8 cellular contexts compared by ENCODE assay signal in the genomic region with DNA sequence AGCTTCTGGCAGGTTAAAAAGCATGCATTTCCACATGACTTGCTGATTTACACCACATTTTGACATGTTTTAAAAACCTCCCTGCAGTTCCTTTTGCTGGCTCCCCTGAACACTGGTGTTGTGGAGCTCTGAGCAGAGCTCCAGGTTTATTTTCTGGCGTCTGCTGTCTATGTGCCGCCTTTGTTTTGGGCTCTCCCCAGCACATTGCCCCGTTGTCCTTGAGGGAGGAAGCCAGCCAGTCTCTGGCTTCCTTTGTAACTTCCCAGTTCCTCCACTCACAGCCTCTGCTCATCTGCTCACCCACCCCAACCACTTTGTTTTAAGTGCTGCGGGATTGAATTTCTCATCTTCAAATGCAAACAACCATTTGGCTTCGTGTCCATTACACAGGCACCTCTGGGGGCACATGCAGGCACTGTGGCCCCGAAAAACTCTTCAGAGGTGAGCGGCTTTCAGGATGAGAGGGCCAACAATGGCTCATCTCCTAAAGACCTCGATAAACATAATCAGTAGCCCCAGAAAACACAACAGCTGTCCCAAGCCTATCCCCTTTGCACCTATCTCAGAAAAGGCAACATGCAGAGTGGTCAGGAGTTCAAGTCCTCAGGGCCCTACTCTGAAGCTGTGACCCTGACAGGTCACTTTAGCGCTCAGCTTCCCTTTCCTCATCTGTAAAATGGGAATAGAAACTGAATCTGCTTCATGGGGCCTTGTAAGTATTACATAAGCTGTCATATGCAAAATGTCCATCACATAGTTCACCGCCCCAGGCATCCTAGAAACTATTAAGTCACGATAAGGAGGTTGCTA. TPM values are rescaled to one million over a fixed set of nuclear protein-coding genes. Genes with fewer than 3 reads are reported as not detected.
A peak's percentile ranks its signal among the peaks of the same experiment; 100 is the strongest.
DNase-seq lines count a peak whose midpoint lies in the region; ATAC-seq and TF ChIP-seq lines count a peak whose summit lies in the region.

No MANE protein-coding gene starts in this region.

- H3K36me3 ChIP-seq in upper lobe of left lung, result no peaks in the 10 kb centered on the region

- peak overlapping the region; percentile 39 to 95 for H3K27ac Mint-ChIP-seq in effector memory CD8-positive, alpha-beta T cell
- peak overlapping the region; percentile 65 for H3K27ac Mint-ChIP-seq in mesothelial cell of epicardium

- TF ChIP-seq EP300 in upper lobe of left lung (IDR thresholded peaks at IDR 0.05), result no peak

- no peaks in the 10 kb centered on the region for H3K27me3 Mint-ChIP-seq in effector memory CD8-positive, alpha-beta T cell
- H3K27me3 Mint-ChIP-seq in mesothelial cell of epicardium (ENCODE audit: low read depth), result peaks cover 10% of the 10 kb centered on the region

- no peak for TF ChIP-seq POLR2A in upper lobe of left lung (IDR thresholded peaks at IDR 0.05)

- no peaks in the 10 kb centered on the region for H3K9me3 ChIP-seq in upper lobe of left lung

- POLR2A ChIA-PET in RWPE1 (lab: Yijun Ruan, JAX; ENCODE audit: low non-redundant PET), result interaction anchor here (0.6 kb wide), 1 partner anchor 154 kb away, joined by 3 read pairs; no protein-coding TSS in a partner anchor

- peaks cover 12% of the 10 kb centered on the region for H3K36me3 Mint-ChIP-seq in effector memory CD8-positive, alpha-beta T cell (ENCODE audit: insufficient read depth)
- no peaks in the 10 kb centered on the region for H3K36me3 Mint-ChIP-seq in mesothelial cell of epicardium

- peak overlapping the region in 3 of 4 donors; percentile 63 to 87 (median 72) for H3K4me3 ChIP-seq in upper lobe of left lung

- H3K27me3 ChIP-seq in upper lobe of left lung, result no peaks in the 10 kb centered on the region

- TF ChIP-seq CTCF in GM20000 (IDR thresholded peaks at IDR 0.05; ENCODE audit: extremely low read depth, missing control alignments), result no peak
- no peak for TF ChIP-seq CTCF in RWPE1 (conservative IDR thresholded peaks at IDR 0.05; ENCODE audit: low read depth)
- no peak for TF ChIP-seq CTCF in mesothelial cell of epicardium (IDR thresholded peaks at IDR 0.05; ENCODE audit: unreplicated experiment)
- no peak for TF ChIP-seq CTCF in upper lobe of left lung (IDR thresholded peaks at IDR 0.05)

- peaks cover 21 to 27% of the 10 kb centered on the region in 2 donors for H3K4me1 Mint-ChIP-seq in effector memory CD8-positive, alpha-beta T cell (ENCODE audit: low read depth in 2 of 2)
- peaks cover 29% of the 10 kb centered on the region for H3K4me1 Mint-ChIP-seq in mesothelial cell of epicardium

- DNase-seq in ELR (ENCODE audit: low read depth) (peak; percentile 24), GM20000 (ENCODE audit: low spot score) (peak; percentile 66), RWPE1 (ENCODE audit: low spot score) (peak; percentile 12), mesothelial cell of epicardium (ENCODE audit: low spot score in 2 of 2, unreplicated experiment in 2 of 2) (no peak), upper lobe of left lung (peak in 1 of 2 donors; percentile 27), mesenteric fat pad (ENCODE audit: low spot score) (no peak)
- no peak for DNase-seq in effector memory CD8-positive, alpha-beta T cell

- peak overlapping the region; percentile 38 to 92 for H3K4me3 Mint-ChIP-seq in effector memory CD8-positive, alpha-beta T cell
- peak overlapping the region; percentile 58 for H3K4me3 Mint-ChIP-seq in mesothelial cell of epicardium

- WGBS in upper lobe of left lung, 2 donors, result 33 to 35% methylated on average over 11 of the region's 11 CpGs

- H3K9me3 Mint-ChIP-seq in effector memory CD8-positive, alpha-beta T cell, result no peaks in the 10 kb centered on the region
- no peaks in the 10 kb centered on the region for H3K9me3 Mint-ChIP-seq in mesothelial cell of epicardium

- ATAC-seq in HG03571 (IDR thresholded peaks at IDR 0.05; ENCODE audit: unreplicated experiment), result peak; percentile 30
- ATAC-seq in effector memory CD8-positive, alpha-beta T cell (replicated peaks), result no peak
- ATAC-seq in upper lobe of left lung (ENCODE audit: low FRiP score in 2 of 2), result peak in 1 of 2 donors; percentile 21

- H3K4me1 ChIP-seq in upper lobe of left lung, result peaks cover 19 to 33% (median 28%) of the 10 kb centered on the region in 4 donors

- H3K27ac ChIP-seq in RWPE1, result peak overlapping the region; percentile 96
- H3K27ac ChIP-seq in upper lobe of left lung, result peak overlapping the region; percentile 95 to 100 (median 99)

- CTCF ChIA-PET in RWPE1 (lab: Yijun Ruan, JAX), result no interaction called here

RNA-seq across cellular contexts. Expression of gene MEF2A, which starts 1.4 kb away (rescaled TPM):
- 35.4 to 39.1 TPM (median 36.0 TPM) in 3 replicates for total RNA-seq in mesothelial cell of epicardium
- total RNA-seq in upper lobe of left lung, result 10 to 100 TPM; 54.9 to 89.1 (median 75.2) TPM
- total RNA-seq in mesenteric fat pad, result 68.0 TPM

Comparison
In these comparisons a context has a peak if more than half of its experiments do, and no peak if none do; other contexts are left out.
1. DNase-seq: peak in ELR (single experiment), GM20000 (single experiment) and RWPE1 (single experiment); none in effector memory CD8-positive, alpha-beta T cell (0 of 3), mesothelial cell of epicardium (0 of 2) and mesenteric fat pad (single experiment).